Comparison of ENCODE assay signal across 20 cellular contexts in the genomic region with DNA sequence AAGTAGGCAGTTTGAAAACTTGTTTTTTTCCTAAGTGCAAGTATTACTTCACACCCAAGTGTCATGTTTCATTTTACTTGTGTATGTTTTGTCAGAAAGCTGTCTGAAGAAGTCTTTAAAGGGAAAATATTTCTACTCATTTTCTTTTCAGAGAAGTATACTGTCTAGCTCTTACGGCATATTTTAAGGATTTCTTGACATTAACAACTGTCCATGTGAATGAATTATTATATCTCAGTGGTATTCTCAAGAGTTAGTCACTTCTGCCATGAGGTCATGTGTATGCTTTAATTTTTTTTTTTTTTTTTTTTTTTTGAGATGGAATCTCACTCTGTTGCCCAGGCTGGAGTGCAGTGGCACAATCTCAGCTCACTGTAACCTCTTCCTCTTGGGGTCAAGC.
A peak's percentile ranks its signal among the peaks of the same experiment; 100 is the strongest.
DNase-seq lines count a peak whose midpoint lies in the region; ATAC-seq, FAIRE-seq and TF ChIP-seq lines count a peak whose summit lies in the region.
"Had no signal": no experiment of that assay in that cellular context is flagged by ENCODE, and none has a peak within 500 bp of the region (broad histone marks: within the 10 kb centered on the region; RNA-seq: fewer than 3 reads in every experiment).

No MANE protein-coding gene starts in this region.

- no peaks in the 10 kb centered on the region for H3K36me3 Mint-ChIP-seq in activated T-cell treated with anti-CD3 and anti-CD28 coated beads, Interleukin-2, amount 50 U/mL, for 24 hours (ENCODE audit: low read depth)
- H3K36me3 Mint-ChIP-seq: CD8-positive, alpha-beta T cell; IgD-negative memory B cell had no signal

- H3K4me1 ChIP-seq in MM.1S (ENCODE audit: low read length) (no peaks in the 10 kb centered on the region), psoas muscle (peaks cover 3% of the 10 kb centered on the region)
- H3K4me1 ChIP-seq: BLaER1 had no signal

- no peak overlapping the region for H3K27ac Mint-ChIP-seq in activated T-cell treated with anti-CD3 and anti-CD28 coated beads, Interleukin-2, amount 50 U/mL, for 24 hours
- H3K27ac Mint-ChIP-seq: CD8-positive, alpha-beta T cell; IgD-negative memory B cell had no signal

- no peak for FAIRE-seq in D721Med (lab: Jason Lieb, UNC)
- FAIRE-seq: GM12878, H1 had no signal

- peak overlapping the region; percentile 37; the same call in 1 of the 2 replicates for H3K4me2 ChIP-seq in MM.1S (ENCODE audit: low read depth, low read length)
- H3K4me2 ChIP-seq: BLaER1 had no signal

- H3K36me3 ChIP-seq in MM.1S (replicated peaks; ENCODE audit: insufficient read depth, low read length): no peaks in the 10 kb centered on the region
- H3K36me3 ChIP-seq in psoas muscle (ENCODE audit: insufficient read depth in 1 of 2, low read depth in 1 of 2): no peaks in the 10 kb centered on the region
- H3K36me3 ChIP-seq: BLaER1 had no signal

- no peak overlapping the region for H3K4me3 ChIP-seq in MM.1S (ENCODE audit: low read length)
- peak overlapping the region; percentile 43 for H3K4me3 ChIP-seq in psoas muscle
- H3K4me3 ChIP-seq: BLaER1, GM12878 had no signal

- H3K27me3 ChIP-seq in MM.1S (replicated peaks; ENCODE audit: insufficient read depth, low read length): no peaks in the 10 kb centered on the region
- no peaks in the 10 kb centered on the region for H3K27me3 ChIP-seq in psoas muscle (ENCODE audit: insufficient read depth in 3 of 3, low read length in 2 of 3)
- H3K27me3 ChIP-seq: BLaER1 had no signal

- intact Hi-C loops in psoas muscle (cut with DNase I): no loop called here

- peak; percentile 31 for DNase-seq in EH (ENCODE audit: low read depth)
- DNase-seq in MM.1S: no peak
- peak; percentile 21 for DNase-seq in fibroblast of peridontal ligament (ENCODE audit: extremely low read depth)
- no peak for DNase-seq in psoas muscle
- no peak for DNase-seq in D721Med (ENCODE audit: insufficient read length, low spot score)
- DNase-seq in activated T-cell treated with anti-CD3 and anti-CD28 coated beads, Interleukin-2, amount 50 U/mL, for 24 hours: no peak
- DNase-seq: CD8-positive, alpha-beta T cell; DND-41; GDM1; NCI-H1417 treated with DMSO at 0.1 percent for 48 hours; NCI-H2029; NCI-H2171 treated with DMSO at 0.1 percent for 48 hours; NCI-H446 treated with DMSO at 0.1 percent for 48 hours; OCI-M1 had no signal

- ATAC-seq in psoas muscle: peak in 3 of 4 donors; percentile 8 to 32 (median 28)
- ATAC-seq in HG02763 (IDR thresholded peaks at IDR 0.05; ENCODE audit: unreplicated experiment): no peak
- ATAC-seq in GM19035 (IDR thresholded peaks at IDR 0.05; ENCODE audit: unreplicated experiment): no peak
- ATAC-seq: CD8-positive, alpha-beta T cell; GM12878 had no signal

- no peak for TF ChIP-seq CTCF in MM.1S (IDR thresholded peaks at IDR 0.05; ENCODE audit: low read length)
- no peak for TF ChIP-seq CTCF in psoas muscle (IDR thresholded peaks at IDR 0.05)
- no peak for TF ChIP-seq CTCF in D721Med (IDR thresholded peaks at IDR 0.05; ENCODE audit: insufficient read depth, missing control alignments)

- H2AFZ ChIP-seq in MM.1S (ENCODE audit: low read length): no peak overlapping the region

- no peaks in the 10 kb centered on the region for H3K79me2 ChIP-seq in MM.1S (ENCODE audit: low read length)

- H3K9ac ChIP-seq in MM.1S (ENCODE audit: low read length): no peak overlapping the region
- H3K9ac ChIP-seq: BLaER1 had no signal

- H3K9me3 ChIP-seq in MM.1S (replicated peaks; ENCODE audit: insufficient read depth, low read length) (no peaks in the 10 kb centered on the region), psoas muscle (no peaks in the 10 kb centered on the region)
- H3K9me3 ChIP-seq: BLaER1 had no signal

- H3K27ac ChIP-seq in MM.1S (ENCODE audit: low read length): no peak overlapping the region
- H3K27ac ChIP-seq in psoas muscle: peak overlapping the region; percentile 50
- H3K27ac ChIP-seq: BLaER1 had no signal

- H3K9me3 Mint-ChIP-seq in activated T-cell treated with anti-CD3 and anti-CD28 coated beads, Interleukin-2, amount 50 U/mL, for 24 hours: peaks cover 2% of the 10 kb centered on the region
- H3K9me3 Mint-ChIP-seq: CD8-positive, alpha-beta T cell had no signal

- H3K4me1 Mint-ChIP-seq in activated T-cell treated with anti-CD3 and anti-CD28 coated beads, Interleukin-2, amount 50 U/mL, for 24 hours (ENCODE audit: low read depth): no peaks in the 10 kb centered on the region
- H3K4me1 Mint-ChIP-seq: IgD-negative memory B cell had no signal

- no peak overlapping the region for H3K4me3 Mint-ChIP-seq in activated T-cell treated with anti-CD3 and anti-CD28 coated beads, Interleukin-2, amount 50 U/mL, for 24 hours
- H3K4me3 Mint-ChIP-seq: CD8-positive, alpha-beta T cell; IgD-negative memory B cell had no signal

- WGBS in psoas muscle, 3 donors: 71 to 79% (median 74%) methylated on average over 1 of the region's 1 CpG

- H3K9me2 ChIP-seq in MM.1S (replicated peaks; ENCODE audit: insufficient read depth, low read length): no peaks in the 10 kb centered on the region

- no peaks in the 10 kb centered on the region for H3K27me3 Mint-ChIP-seq in activated T-cell treated with anti-CD3 and anti-CD28 coated beads, Interleukin-2, amount 50 U/mL, for 24 hours
- H3K27me3 Mint-ChIP-seq: IgD-negative memory B cell had no signal

- no peaks in the 10 kb centered on the region for H3F3A ChIP-seq in MM.1S (ENCODE audit: insufficient read depth, low read length)

- no peaks in the 10 kb centered on the region for H4K20me1 ChIP-seq in MM.1S (ENCODE audit: insufficient read depth, low read length)
- H4K20me1 ChIP-seq: BLaER1 had no signal

Comparison
In these comparisons a context has a peak if more than half of its experiments do, and no peak if none do; other contexts are left out.
1. DNase-seq: peak in EH (single experiment) and fibroblast of peridontal ligament (single experiment); none in MM.1S (single experiment), psoas muscle (0 of 2), D721Med (single experiment) and activated T-cell treated with anti-CD3 and anti-CD28 coated beads, Interleukin-2, amount 50 U/mL, for 24 hours (single experiment).
2. ATAC-seq: peak in psoas muscle (3 of 4); none in HG02763 (single experiment) and GM19035 (single experiment).